11 cellular contexts compared by ENCODE assay signal in the genomic region with DNA sequence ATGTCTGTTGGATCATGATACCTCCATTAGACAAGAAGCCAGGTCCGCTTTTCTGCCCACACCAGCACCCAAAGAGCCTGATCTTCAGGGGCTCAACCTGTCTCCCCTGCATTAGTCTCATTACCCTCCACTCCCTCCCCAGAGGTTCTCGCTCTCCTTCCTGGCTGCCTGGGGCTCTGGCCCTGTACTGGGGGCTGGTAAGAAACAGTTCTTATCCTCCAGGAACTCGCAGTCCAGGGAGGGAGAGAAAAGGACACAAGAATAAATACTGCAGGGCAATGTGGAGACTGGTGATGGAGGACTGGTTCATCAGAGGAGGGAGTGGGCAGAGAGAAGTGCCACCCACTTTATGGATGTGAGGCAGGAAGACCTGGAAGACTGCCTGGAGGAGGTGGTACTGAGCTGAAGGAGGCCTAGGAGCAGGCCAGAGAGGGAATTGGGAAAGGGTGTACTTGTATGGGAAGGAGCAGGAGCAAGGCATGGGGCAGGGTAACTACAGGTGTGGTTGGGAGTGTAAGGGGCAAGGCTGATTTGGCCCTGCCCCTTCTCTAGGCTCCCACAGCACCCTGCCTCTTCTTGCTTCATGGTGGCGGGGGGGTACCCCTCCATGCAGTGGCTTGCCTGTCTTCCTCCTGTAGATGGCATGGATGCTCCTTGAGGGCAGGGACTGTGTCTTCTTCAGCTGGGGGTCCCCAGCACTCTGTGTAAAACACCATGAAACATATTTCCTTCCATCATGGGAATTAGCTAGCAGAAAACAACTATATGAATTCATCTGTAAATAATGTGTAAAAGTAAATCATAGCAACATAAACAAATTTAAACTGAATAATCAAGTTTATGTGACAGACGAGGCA. TPM values are rescaled to one million over a fixed set of nuclear protein-coding genes. Genes with fewer than 3 reads are reported as not detected.
A peak's percentile ranks its signal among the peaks of the same experiment; 100 is the strongest.
DNase-seq lines count a peak whose midpoint lies in the region; ATAC-seq and TF ChIP-seq lines count a peak whose summit lies in the region.
"Had no signal": no experiment of that assay in that cellular context is flagged by ENCODE, and none has a peak within 500 bp of the region (broad histone marks: within the 10 kb centered on the region; RNA-seq: fewer than 3 reads in every experiment).

No MANE protein-coding gene starts in this region.

- no peaks in the 10 kb centered on the region for H3K9me3 Mint-ChIP-seq in endothelial cell (ENCODE audit: unreplicated experiment)
- no peaks in the 10 kb centered on the region for H3K9me3 Mint-ChIP-seq in activated T-helper 2 cell treated with anti-CD3 and anti-CD28 coated beads, Interferon-gamma antibody, Interleukin-2, Interleukin-4, amounts not matched to agents 10 μg/mL and 5 μg/mL and 100 μg/mL, durations not matched to agents 14 hours and 24 hours and 36 hours

- no peaks in the 10 kb centered on the region for H3K9me2 ChIP-seq in HCT116 (ENCODE audit: insufficient read depth)

- TF ChIP-seq POLR2A in HCT116 (IDR thresholded peaks at IDR 0.05; ENCODE audit: borderline replicate concordance, extremely low read depth, insufficient read depth, insufficient read length): no peak

- peaks cover 20% of the 10 kb centered on the region; the same call in 1 of the 2 replicates for H3K27me3 ChIP-seq in HCT116 (ENCODE audit: insufficient read depth, low read length)
- H3K27me3 ChIP-seq in OCI-LY3 (ENCODE audit: low read depth, low read length): peaks cover 43% of the 10 kb centered on the region
- peaks cover 50% of the 10 kb centered on the region for H3K27me3 ChIP-seq in osteoblast (ENCODE audit: insufficient read depth, low read length)

- H3K4me3 ChIP-seq in HCT116 (replicated peaks in 1 of 2; ENCODE audit: low read depth in 1 of 2, low read length in 2 of 2) (0 out of 4 replicates have a peak overlapping the region, but pooled peaks of 1 of the 2 experiments have one; percentile 27), OCI-LY3 (ENCODE audit: low read length) (no peak overlapping the region), osteoblast (ENCODE audit: insufficient read depth, low read length) (no peak overlapping the region)
- H3K4me3 ChIP-seq: SJCRH30 had no signal

- no peaks in the 10 kb centered on the region for H3K9me3 ChIP-seq in HCT116 (ENCODE audit: control insufficient read depth in 1 of 2, insufficient read depth in 1 of 2, low read depth in 1 of 2, low read length in 2 of 2)
- no peaks in the 10 kb centered on the region for H3K9me3 ChIP-seq in OCI-LY3 (ENCODE audit: insufficient read depth, low read length)
- H3K9me3 ChIP-seq in osteoblast (ENCODE audit: low read depth, low read length): no peaks in the 10 kb centered on the region
- H3K9me3 ChIP-seq: SJCRH30 had no signal

- H3K36me3 Mint-ChIP-seq in endothelial cell (ENCODE audit: low read depth, unreplicated experiment): peaks cover 5% of the 10 kb centered on the region
- H3K36me3 Mint-ChIP-seq in activated T-helper 2 cell treated with anti-CD3 and anti-CD28 coated beads, Interferon-gamma antibody, Interleukin-2, Interleukin-4, amounts not matched to agents 10 μg/mL and 5 μg/mL and 100 μg/mL, durations not matched to agents 14 hours and 24 hours and 36 hours (ENCODE audit: low read depth): no peaks in the 10 kb centered on the region
- H3K36me3 Mint-ChIP-seq: CD4-positive, CD25-positive, alpha-beta regulatory T cell had no signal

- peaks cover 22% of the 10 kb centered on the region for H3K4me1 Mint-ChIP-seq in endothelial cell (ENCODE audit: unreplicated experiment)
- H3K4me1 Mint-ChIP-seq in activated T-helper 2 cell treated with anti-CD3 and anti-CD28 coated beads, Interferon-gamma antibody, Interleukin-2, Interleukin-4, amounts not matched to agents 10 μg/mL and 5 μg/mL and 100 μg/mL, durations not matched to agents 14 hours and 24 hours and 36 hours (ENCODE audit: low read depth): peaks cover 20% of the 10 kb centered on the region

- no peak for DNase-seq in HCT116 (ENCODE audit: low read depth, low spot score)
- DNase-seq in endothelial cell (ENCODE audit: low spot score): no peak
- DNase-seq in osteoblast (ENCODE audit: insufficient read length, low spot score, missing footprints): peak; percentile 68
- no peak for DNase-seq in D341Med (ENCODE audit: low spot score)
- no peak for DNase-seq in activated T-helper 2 cell treated with anti-CD3 and anti-CD28 coated beads, Interferon-gamma antibody, Interleukin-2, Interleukin-4, amounts not matched to agents 10 μg/mL and 5 μg/mL and 100 μg/mL, durations not matched to agents 14 hours and 24 hours and 36 hours (ENCODE audit: low spot score)
- no peak for DNase-seq in nucleus accumbens (lab: John Stamatoyannopoulos, UW)
- DNase-seq: CD4-positive, CD25-positive, alpha-beta regulatory T cell; NCI-H774 had no signal

- TF ChIP-seq RAD21 in HCT116 (IDR thresholded peaks at IDR 0.05; ENCODE audit: low read depth): no peak

- no TSS peak for BruUV-seq in HCT116 (replicated peaks; lab: Mats Ljungman, UMichigan)

- CTCF ChIA-PET in HCT116 (lab: Charles Lee): interaction anchor here (4.0 kb wide), 1 partner anchor 34 kb away, joined by 62 read pairs; the partner anchor contains the start of gene PEAR1

- RAD21 ChIA-PET in HCT116 (lab: Charles Lee; ENCODE audit: low non-redundant PET in 1 of 2, low total read pairs in 2 of 2, uncharacterized antibody in 2 of 2, unreplicated experiment in 2 of 2): interaction anchor here (0.6 to 1.1 kb wide), 3 partner anchors 33 to 236 kb away, joined by 3 to 4 read pairs (median 3); no protein-coding TSS in a partner anchor

- H3K4me2 ChIP-seq in HCT116 (ENCODE audit: low read length): peak overlapping the region; percentile 93
- no peak overlapping the region for H3K4me2 ChIP-seq in OCI-LY3 (ENCODE audit: low read length)
- no peak overlapping the region for H3K4me2 ChIP-seq in osteoblast (ENCODE audit: insufficient read depth, low read length)

- H3K4me1 ChIP-seq in HCT116 (ENCODE audit: control insufficient read depth in 1 of 2, insufficient read depth in 2 of 2, low read length in 2 of 2) (peaks cover 20 to 37% of the 10 kb centered on the region in 2 experiments), OCI-LY3 (ENCODE audit: low read length) (no peaks in the 10 kb centered on the region), osteoblast (ENCODE audit: insufficient read depth, low read length) (peaks cover 8% of the 10 kb centered on the region)

- H2AFZ ChIP-seq in HCT116 (ENCODE audit: low read depth, low read length, poor library complexity, severe bottlenecking) (no peak overlapping the region), OCI-LY3 (ENCODE audit: low read depth, low read length) (no peak overlapping the region), osteoblast (ENCODE audit: low read length) (no peak overlapping the region)

- H3K4me3 Mint-ChIP-seq in endothelial cell (ENCODE audit: unreplicated experiment): peak overlapping the region; percentile 63
- no peak overlapping the region for H3K4me3 Mint-ChIP-seq in activated T-helper 2 cell treated with anti-CD3 and anti-CD28 coated beads, Interferon-gamma antibody, Interleukin-2, Interleukin-4, amounts not matched to agents 10 μg/mL and 5 μg/mL and 100 μg/mL, durations not matched to agents 14 hours and 24 hours and 36 hours (ENCODE audit: low read depth)

- intact Hi-C loops in HCT116 (cut with micrococcal nuclease): loop anchor here (5.0 to 10.0 kb wide), 3 partner anchors 128 to 301 kb away; no protein-coding TSS in a partner anchor
- intact Hi-C loops in activated T-helper 2 cell treated with anti-CD3 and anti-CD28 coated beads, Interferon-gamma antibody, Interleukin-2, Interleukin-4, amounts not matched to agents 10 μg/mL and 5 μg/mL and 100 μg/mL, durations not matched to agents 14 hours and 24 hours and 36 hours (cut with micrococcal nuclease): loop anchor here (10.0 kb wide), 2 partner anchors 241 to 491 kb away; no protein-coding TSS in a partner anchor

- H3K36me3 ChIP-seq in HCT116 (ENCODE audit: control insufficient read depth in 1 of 2, insufficient read depth in 2 of 2, low read length in 2 of 2) (no peaks in the 10 kb centered on the region), OCI-LY3 (replicated peaks; ENCODE audit: low read depth, low read length) (no peaks in the 10 kb centered on the region), osteoblast (ENCODE audit: insufficient read depth, low read length) (no peaks in the 10 kb centered on the region)
- H3K36me3 ChIP-seq: SJCRH30 had no signal

- H3K9ac ChIP-seq in HCT116 (ENCODE audit: low read length): no peak overlapping the region; the same call in 1 of the 2 replicates
- no peak overlapping the region for H3K9ac ChIP-seq in OCI-LY3 (ENCODE audit: low read length)

- POLR2A ChIA-PET in HCT116 (lab: Charles Lee): no interaction called here

- no peaks in the 10 kb centered on the region for H3K79me2 ChIP-seq in HCT116 (ENCODE audit: insufficient read depth, low read length)
- H3K79me2 ChIP-seq in OCI-LY3 (ENCODE audit: low read length): no peaks in the 10 kb centered on the region
- H3K79me2 ChIP-seq in osteoblast (ENCODE audit: insufficient read depth, low read length): no peaks in the 10 kb centered on the region

- no peak overlapping the region for H3K27ac Mint-ChIP-seq in endothelial cell (ENCODE audit: unreplicated experiment)
- H3K27ac Mint-ChIP-seq in activated T-helper 2 cell treated with anti-CD3 and anti-CD28 coated beads, Interferon-gamma antibody, Interleukin-2, Interleukin-4, amounts not matched to agents 10 μg/mL and 5 μg/mL and 100 μg/mL, durations not matched to agents 14 hours and 24 hours and 36 hours: no peak overlapping the region
- H3K27ac Mint-ChIP-seq: CD4-positive, CD25-positive, alpha-beta regulatory T cell had no signal

- no peak overlapping the region for H3K27ac ChIP-seq in HCT116 (ENCODE audit: low read depth, low read length)
- no peak overlapping the region for H3K27ac ChIP-seq in OCI-LY3 (ENCODE audit: low read length)
- H3K27ac ChIP-seq in osteoblast (ENCODE audit: low read depth, low read length): no peak overlapping the region
- H3K27ac ChIP-seq: SJCRH30 had no signal

- no peak for ATAC-seq in HCT116

- TF ChIP-seq CTCF in HCT116 (IDR thresholded peaks at IDR 0.05 in 2 of 3, conservative IDR thresholded peaks at IDR 0.05 in 1 of 3; ENCODE audit: borderline replicate concordance in 1 of 3, insufficient read depth in 1 of 3, low read depth in 2 of 3, low read length in 2 of 3) (no peak), OCI-LY3 (IDR thresholded peaks at IDR 0.05; ENCODE audit: low read depth, low read length) (peak; percentile 12; the same call in 1 of the 2 replicates), endothelial cell (IDR thresholded peaks at IDR 0.05; ENCODE audit: unreplicated experiment) (no peak), osteoblast (IDR thresholded peaks at IDR 0.05; ENCODE audit: extremely low read depth, low read depth, low read length) (no peak)

- H3K27me3 Mint-ChIP-seq in endothelial cell (ENCODE audit: unreplicated experiment): peaks cover 50% of the 10 kb centered on the region
- H3K27me3 Mint-ChIP-seq in activated T-helper 2 cell treated with anti-CD3 and anti-CD28 coated beads, Interferon-gamma antibody, Interleukin-2, Interleukin-4, amounts not matched to agents 10 μg/mL and 5 μg/mL and 100 μg/mL, durations not matched to agents 14 hours and 24 hours and 36 hours (ENCODE audit: low read depth): peaks cover 86% of the 10 kb centered on the region

- no peaks in the 10 kb centered on the region for H4K20me1 ChIP-seq in HCT116 (ENCODE audit: insufficient read depth)
- H4K20me1 ChIP-seq in OCI-LY3 (ENCODE audit: insufficient read depth, low read length): no peaks in the 10 kb centered on the region
- no peaks in the 10 kb centered on the region for H4K20me1 ChIP-seq in osteoblast (ENCODE audit: insufficient read depth, low read length)

RNA-seq across cellular contexts. Expression of gene LRRC71, which starts 5.0 kb away (rescaled TPM):
- total RNA-seq in HCT116 (2021; ENCODE audit: unreplicated experiment) (not detected), endothelial cell (ENCODE audit: unreplicated experiment) (0.95 TPM), osteoblast (0.36 and 0.59 TPM in 2 replicates)
- 0.15 and 0.16 TPM in 2 replicates for polyA plus RNA-seq in HCT116 (2012)
- total RNA-seq in activated T-helper 2 cell treated with anti-CD3 and anti-CD28 coated beads, Interferon-gamma antibody, Interleukin-2, Interleukin-4, amounts not matched to agents 10 μg/mL and 5 μg/mL and 100 μg/mL, durations not matched to agents 14 hours and 24 hours and 36 hours: not detected in 2 replicates
- total RNA-seq: CD4-positive, CD25-positive, alpha-beta regulatory T cell; NCI-H460; SJCRH30 had no signal
- polyA plus RNA-seq: CD4-positive, CD25-positive, alpha-beta regulatory T cell had no signal

RNA-seq across cellular contexts. Expression of gene PEAR1, which starts 31.9 kb away (rescaled TPM):
- total RNA-seq in HCT116 (2021; ENCODE audit: unreplicated experiment) (10.8 TPM), endothelial cell (ENCODE audit: unreplicated experiment) (50.7 TPM), osteoblast (17.0 and 21.2 TPM in 2 replicates)
- polyA plus RNA-seq in HCT116 (2012): 11.2 and 15.5 TPM in 2 replicates
- 0.55 and 0.80 TPM in 2 replicates for total RNA-seq in activated T-helper 2 cell treated with anti-CD3 and anti-CD28 coated beads, Interferon-gamma antibody, Interleukin-2, Interleukin-4, amounts not matched to agents 10 μg/mL and 5 μg/mL and 100 μg/mL, durations not matched to agents 14 hours and 24 hours and 36 hours
- total RNA-seq: SJCRH30 had no signal
- polyA plus RNA-seq: CD4-positive, CD25-positive, alpha-beta regulatory T cell had no signal
